27 cellular contexts compared by ENCODE assay signal in genomic region chr5:73286891-73287290, GRCh38.
"Had no signal": no experiment of that assay in that cellular context is flagged by ENCODE, and none has a peak within 500 bp of the region (broad histone marks: within the 10 kb centered on the region; RNA-seq: fewer than 3 reads in every experiment).

No MANE protein-coding gene starts in this region.

- H3K9me3 ChIP-seq: right atrium auricular region, thyroid gland, vagina had no signal

- H3K4me1 Mint-ChIP-seq: stimulated activated effector memory CD8-positive, alpha-beta T cell treated with anti-CD3 and anti-CD28 coated beads, Interleukin-12 subunit alpha, Interleukin-12 subunit beta, amount 100 ng/mL, for 72 hours had no signal

- H3K9me3 Mint-ChIP-seq: nephron had no signal

- H3K9ac ChIP-seq: neural progenitor cell, parathyroid adenoma had no signal

- ATAC-seq: heart right ventricle; left cardiac atrium; left lung; sciatic nerve; stimulated activated effector memory CD8-positive, alpha-beta T cell treated with anti-CD3 and anti-CD28 coated beads, Interleukin-12 subunit alpha, Interleukin-12 subunit beta, amount 100 ng/mL, for 72 hours had no signal

- H3K27ac Mint-ChIP-seq: nephron; neural progenitor cell; progenitor cell of endocrine pancreas; stimulated activated effector memory CD8-positive, alpha-beta T cell treated with anti-CD3 and anti-CD28 coated beads, Interleukin-12 subunit alpha, Interleukin-12 subunit beta, amount 100 ng/mL, for 72 hours had no signal

- H2AFZ ChIP-seq: neural progenitor cell, parathyroid adenoma had no signal

- DNase-seq: dorsolateral prefrontal cortex; effector CD4-positive, alpha-beta T cell; foreskin melanocyte; glutamatergic neuron; heart right ventricle; hippocampal formation; left cardiac atrium; left lung; stimulated activated CD4-positive, alpha-beta T cell treated with anti-CD3 and anti-CD28 coated beads, Interleukin-12 subunit alpha, Interleukin-12 subunit beta, amount 100 ng/mL, for 4 hours; stimulated activated CD4-positive, alpha-beta T cell treated with anti-CD3 and anti-CD28 coated beads, Interleukin-1b, Interleukin-23, amount 100 ng/mL, for 48 hours; stimulated activated CD4-positive, alpha-beta T cell treated with anti-CD3 and anti-CD28 coated beads, Interleukin-4, amount 100 ng/mL, for 1 hour; stimulated activated naive CD4-positive, alpha-beta T cell treated with Interleukin-2 at 50 U/mL for 16 hours; stomach; thyroid gland; trophoblast cell had no signal

- H3K36me3 ChIP-seq: heart right ventricle, left lung, neural progenitor cell, right atrium auricular region, stomach, thyroid gland, vagina had no signal

- H3K4me3 ChIP-seq: coronary artery, dorsolateral prefrontal cortex, heart right ventricle, left lung, neural progenitor cell, right atrium auricular region, smooth muscle cell, stomach, thyroid gland, vagina had no signal

- H3K27me3 ChIP-seq: thyroid gland, vagina had no signal

- H3K4me1 ChIP-seq: left lung, neural progenitor cell, parathyroid adenoma had no signal

- H3K4me2 ChIP-seq: neural progenitor cell, smooth muscle cell had no signal

- FAIRE-seq: islet of Langerhans had no signal

- H3K36me3 Mint-ChIP-seq: neural progenitor cell; stimulated activated effector memory CD8-positive, alpha-beta T cell treated with anti-CD3 and anti-CD28 coated beads, Interleukin-12 subunit alpha, Interleukin-12 subunit beta, amount 100 ng/mL, for 72 hours had no signal

- H3K79me2 ChIP-seq: parathyroid adenoma had no signal

- H3K27ac ChIP-seq: coronary artery, dorsolateral prefrontal cortex, epithelial cell of prostate, heart right ventricle, left lung, neural progenitor cell, parathyroid adenoma, right atrium auricular region, stomach, thyroid gland, vagina had no signal

- H3K4me3 Mint-ChIP-seq: nephron; neural progenitor cell; stimulated activated effector memory CD8-positive, alpha-beta T cell treated with anti-CD3 and anti-CD28 coated beads, Interleukin-12 subunit alpha, Interleukin-12 subunit beta, amount 100 ng/mL, for 72 hours had no signal
